Comparison of ENCODE assay signal across 18 cellular contexts in the genomic region with DNA sequence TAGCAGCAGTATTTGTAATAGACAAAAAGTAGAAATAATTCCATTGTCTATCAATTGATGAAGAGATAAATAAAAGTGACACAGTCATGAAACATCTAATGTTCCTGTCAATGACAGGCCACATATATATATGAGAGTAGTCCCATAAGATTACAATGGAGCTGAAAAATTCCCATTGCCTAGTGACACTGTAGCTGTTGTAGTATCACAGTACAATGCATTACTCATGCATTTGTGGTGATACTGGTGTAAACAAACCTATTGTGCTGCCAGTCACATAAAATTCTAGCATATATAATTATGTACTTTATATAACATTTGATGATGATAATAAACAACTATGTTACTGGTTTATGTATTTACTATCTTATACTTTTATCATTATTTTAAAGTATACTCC.
DNase-seq lines count a peak whose midpoint lies in the region; ATAC-seq, FAIRE-seq and TF ChIP-seq lines count a peak whose summit lies in the region.
"Had no signal": no experiment of that assay in that cellular context is flagged by ENCODE, and none has a peak within 500 bp of the region (broad histone marks: within the 10 kb centered on the region; RNA-seq: fewer than 3 reads in every experiment).

No MANE protein-coding gene starts in this region.

- no peaks in the 10 kb centered on the region for H3K36me3 ChIP-seq in smooth muscle cell (ENCODE audit: low read depth)
- H3K36me3 ChIP-seq: HAP-1 had no signal

- no peak overlapping the region for H2AFZ ChIP-seq in smooth muscle cell (ENCODE audit: low read depth)
- H2AFZ ChIP-seq: GM23248 had no signal

- H3K9me3 ChIP-seq in smooth muscle cell (replicated peaks; ENCODE audit: low read depth) = no peaks in the 10 kb centered on the region
- H3K9me3 ChIP-seq: A549, HAP-1 had no signal

- no peaks in the 10 kb centered on the region for H3K27me3 ChIP-seq in smooth muscle cell (ENCODE audit: low read depth)

- no peaks in the 10 kb centered on the region for H3K79me2 ChIP-seq in smooth muscle cell (ENCODE audit: low read depth)

- H3K4me1 ChIP-seq in smooth muscle cell (ENCODE audit: low read depth) = no peaks in the 10 kb centered on the region
- H3K4me1 ChIP-seq: A549, HAP-1 had no signal

- in situ Hi-C loops in G401 (cut with HindIII; ENCODE audit: low sequenced_read_pairs) = no loop called here

- no peaks in the 10 kb centered on the region for H3F3A ChIP-seq in smooth muscle cell (ENCODE audit: low read depth)

- no peak overlapping the region for H3K9ac ChIP-seq in smooth muscle cell (ENCODE audit: low read depth)
- H3K9ac ChIP-seq: GM23248, SK-N-SH had no signal

- no peak for TF ChIP-seq CTCF in choroid plexus epithelial cell (conservative IDR thresholded peaks at IDR 0.05; ENCODE audit: low read depth, low read length)
- no peak for TF ChIP-seq CTCF in smooth muscle cell (IDR thresholded peaks at IDR 0.05; ENCODE audit: borderline replicate concordance, insufficient read depth, poor library complexity, severe bottlenecking)

- H3K27ac ChIP-seq in smooth muscle cell (ENCODE audit: low read depth) = no peak overlapping the region
- H3K27ac ChIP-seq: A549, GM23248 had no signal

- no peak overlapping the region for H3K4me2 ChIP-seq in smooth muscle cell
- H3K4me2 ChIP-seq: A549, SK-N-SH had no signal

- DNase-seq in H4 (ENCODE audit: low spot score) = peak; percentile 12
- DNase-seq in choroid plexus epithelial cell (ENCODE audit: low read depth) = peak; percentile 22
- DNase-seq in iris pigment epithelial cell (ENCODE audit: low read depth) = peak; percentile 47
- no peak for DNase-seq in smooth muscle cell (lab: John Stamatoyannopoulos, UW; ENCODE audit: unreplicated experiment)
- no peak for DNase-seq in G401 (ENCODE audit: low spot score)
- DNase-seq: DMS79 treated with DMSO at 0.1 percent for 48 hours, GM23248, NCI-H1694 treated with DMSO at 0.1 percent for 48 hours, NCI-H2081 treated with DMSO at 0.1 percent for 48 hours, NCI-H748 treated with DMSO at 0.1 percent for 48 hours, SIG-M5, SK-N-SH had no signal

- ATAC-seq in HG03095 (IDR thresholded peaks at IDR 0.05; ENCODE audit: unreplicated experiment) = no peak
- ATAC-seq: A549, Panc1 had no signal

- FAIRE-seq in TTC549 (lab: Jason Lieb, UNC) = peak; percentile 22
- FAIRE-seq: A549, GM12891 had no signal

- no peaks in the 10 kb centered on the region for H4K20me1 ChIP-seq in smooth muscle cell (ENCODE audit: low read depth)

- H3K4me3 ChIP-seq in choroid plexus epithelial cell (ENCODE audit: low read depth, low read length) (no peak overlapping the region), smooth muscle cell (no peak overlapping the region)
- H3K4me3 ChIP-seq: A549, GM23248, HAP-1 had no signal

Comparison
In these comparisons a context has a peak if more than half of its experiments do, and no peak if none do; other contexts are left out.
1. DNase-seq: peak in H4 (single experiment), choroid plexus epithelial cell (single experiment) and iris pigment epithelial cell (single experiment); none in smooth muscle cell (single experiment) and G401 (single experiment).